ENCODE assay signal across 22 cellular contexts in the genomic region with DNA sequence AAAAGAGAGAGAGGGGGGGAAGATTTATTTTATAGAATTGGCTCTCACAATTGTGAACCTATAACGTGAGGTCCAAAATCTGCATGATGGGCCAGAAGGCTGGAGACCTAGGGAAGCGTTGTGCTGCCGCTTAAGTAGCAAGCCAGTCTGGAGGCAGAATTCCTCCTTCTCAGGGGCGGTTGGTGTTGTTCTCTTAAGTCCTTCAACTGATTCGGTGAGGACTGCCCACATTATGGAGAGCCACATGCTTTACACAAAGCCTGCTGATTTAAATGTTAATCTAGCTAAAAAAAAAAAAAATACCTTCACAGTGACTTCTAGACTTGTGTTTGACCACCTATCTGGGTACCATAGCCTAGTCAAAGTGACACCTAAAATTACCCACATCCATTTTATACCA.
"Had no signal": no experiment of that assay in that cellular context is flagged by ENCODE, and none has a peak within 500 bp of the region (broad histone marks: within the 10 kb centered on the region; RNA-seq: fewer than 3 reads in every experiment).

No MANE protein-coding gene starts in this region.

- DNase-seq: activated CD4-positive, alpha-beta T cell treated with anti-CD3 and anti-CD28 coated beads for 48 hours; activated CD4-positive, alpha-beta T cell treated with anti-CD3 and anti-CD28 coated beads, Interleukin-2, amount 50 U/mL, for 48 hours; activated CD8-positive, alpha-beta memory T cell treated with anti-CD3 and anti-CD28 coated beads, Interleukin-2, amount 50 U/mL, for 4 hours; activated gamma-delta T cell; activated naive CD4-positive, alpha-beta T cell treated with anti-CD3 and anti-CD28 coated beads, Interleukin-2, amount 10 ng/mL, durations not matched to agents 7 days and 5 days; activated naive CD8-positive, alpha-beta T cell treated with anti-CD3 and anti-CD28 coated beads, Interleukin-2, amount 10 ng/mL, durations not matched to agents 7 days and 5 days; activated T-cell treated with anti-CD3 and anti-CD28 coated beads, Interleukin-2, amount 50 U/mL, for 24 hours; foreskin melanocyte; left cardiac atrium; left ventricle myocardium superior; nephron progenitor cell; occipital lobe; stimulated activated CD4-positive, alpha-beta T cell treated with anti-CD3 and anti-CD28 coated beads, Interleukin-15, amount 100 ng/mL, for 24 hours; stimulated activated naive CD4-positive, alpha-beta T cell had no signal

- H3K27me3 ChIP-seq: ascending aorta, cardiac muscle cell, right atrium auricular region, suprapubic skin, tibial nerve had no signal

- H3K4me1 ChIP-seq: ascending aorta, right atrium auricular region, suprapubic skin had no signal

- H3K36me3 ChIP-seq: ascending aorta, cardiac muscle cell, right atrium auricular region, suprapubic skin, tibial nerve had no signal

- H3K27ac ChIP-seq: ascending aorta, cardiac muscle cell, right atrium auricular region, suprapubic skin, tibial nerve had no signal

- ATAC-seq: activated CD4-positive, CD25-positive, alpha-beta regulatory T cell treated with anti-CD3 and anti-CD28 coated beads, Interleukin-2, amount 50 U/mL, for 24 hours; esophagus mucosa; left cardiac atrium; left ventricle myocardium superior had no signal

- H3K4me3 ChIP-seq: ascending aorta, cardiac muscle cell, mucosa of descending colon, right atrium auricular region, suprapubic skin, tibial nerve had no signal

- H3K9me3 ChIP-seq: ascending aorta, mucosa of descending colon, right atrium auricular region, suprapubic skin, tibial nerve had no signal
